Comparison of ENCODE assay signal across 7 cellular contexts in the genomic region with DNA sequence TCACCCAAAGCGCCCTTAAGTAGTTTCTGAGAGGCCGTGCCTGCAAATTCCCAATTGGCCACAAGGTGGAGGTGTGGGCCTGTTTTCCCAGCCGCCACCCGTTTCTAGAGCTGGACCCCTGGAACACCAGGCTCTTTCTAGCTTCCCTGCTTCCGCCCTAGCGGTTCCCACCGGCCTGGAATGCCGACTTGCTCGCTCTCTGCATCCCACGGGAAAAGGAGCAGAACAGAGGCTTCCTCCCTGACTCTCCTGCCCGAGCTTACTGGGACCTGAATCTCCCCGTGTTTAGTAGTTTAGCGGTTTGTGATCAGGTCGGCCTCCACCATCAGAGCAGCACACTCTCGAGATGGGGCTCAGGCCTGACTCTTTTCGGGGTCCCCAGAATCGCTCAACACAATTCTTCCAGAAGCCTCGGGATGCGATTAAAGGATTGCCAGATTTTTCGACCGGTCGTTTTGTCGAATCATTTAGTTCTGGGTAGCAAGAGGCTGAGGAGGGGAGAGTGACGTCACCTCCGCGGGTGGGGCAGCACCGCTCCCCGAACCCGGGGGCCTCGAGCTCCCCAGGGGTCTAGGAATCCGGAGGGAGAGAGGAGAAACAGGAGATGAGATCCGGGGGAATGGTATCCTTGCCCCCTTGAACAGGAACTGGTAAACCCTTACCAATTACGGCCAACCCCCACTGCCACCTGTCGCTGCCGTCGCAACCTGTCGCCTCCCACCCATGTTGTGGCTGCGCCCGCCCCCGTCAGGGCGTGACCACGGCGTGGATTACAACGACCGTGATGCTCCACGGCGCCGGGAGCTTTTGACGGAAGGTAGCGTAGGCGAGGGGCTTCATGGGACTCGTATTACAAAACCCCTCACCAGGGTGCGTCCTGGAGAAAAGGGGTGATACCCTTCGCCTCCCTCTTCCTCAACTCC. TPM values are rescaled to one million over a fixed set of nuclear protein-coding genes. Genes with fewer than 3 reads are reported as not detected.
DNase-seq lines count a peak whose midpoint lies in the region; ATAC-seq and TF ChIP-seq lines count a peak whose summit lies in the region.

No MANE protein-coding gene starts in this region.

- DNase-seq in NCI-H82 treated with DMSO at 0.1 percent for 48 hours (lab: John Stamatoyannopoulos, UW; ENCODE audit: unreplicated experiment) (peak; percentile 24), endodermal cell (peak; percentile 93), myocyte (ENCODE audit: low read depth) (peak; percentile 66)
- DNase-seq in activated CD8-positive, alpha-beta memory T cell treated with anti-CD3 and anti-CD28 coated beads, Interleukin-2, amount 10 ng/mL, durations not matched to agents 7 days and 5 days, result peak; percentile 93
- peak; percentile 77 for DNase-seq in stimulated activated CD8-positive, alpha-beta memory T cell treated with anti-CD3 and anti-CD28 coated beads, Interleukin-7, amount 100 ng/mL, for 24 hours (ENCODE audit: low read depth)

- no peaks in the 10 kb centered on the region for H3K9me3 Mint-ChIP-seq in activated CD8-positive, alpha-beta memory T cell treated with anti-CD3 and anti-CD28 coated beads, Interleukin-2, amount 10 ng/mL, durations not matched to agents 7 days and 5 days (ENCODE audit: low read depth)
- H3K9me3 Mint-ChIP-seq in endodermal cell, result no peaks in the 10 kb centered on the region

- ATAC-seq in HG03175 (IDR thresholded peaks at IDR 0.05; ENCODE audit: unreplicated experiment), result peak; percentile 61
- peak; percentile 89 for ATAC-seq in activated CD8-positive, alpha-beta memory T cell treated with anti-CD3 and anti-CD28 coated beads, Interleukin-2, amount 10 ng/mL, durations not matched to agents 7 days and 5 days

- no peaks in the 10 kb centered on the region for H3K27me3 Mint-ChIP-seq in activated CD8-positive, alpha-beta memory T cell treated with anti-CD3 and anti-CD28 coated beads, Interleukin-2, amount 10 ng/mL, durations not matched to agents 7 days and 5 days
- peaks cover 2% of the 10 kb centered on the region for H3K27me3 Mint-ChIP-seq in endodermal cell (ENCODE audit: insufficient read depth)

- H3K27ac ChIP-seq in endodermal cell (ENCODE audit: low read depth, low read length), result no peak overlapping the region

- H3K27ac Mint-ChIP-seq in activated CD8-positive, alpha-beta memory T cell treated with anti-CD3 and anti-CD28 coated beads, Interleukin-2, amount 10 ng/mL, durations not matched to agents 7 days and 5 days, result peak overlapping the region; percentile 98
- no peak overlapping the region for H3K27ac Mint-ChIP-seq in endodermal cell

- no peak overlapping the region for H3K9ac ChIP-seq in endodermal cell (ENCODE audit: extremely low read depth, low read length, poor library complexity, severe bottlenecking)

- H3K4me1 ChIP-seq in endodermal cell (ENCODE audit: control insufficient read depth, insufficient read depth, low read length), result no peaks in the 10 kb centered on the region

- no peaks in the 10 kb centered on the region for H3K36me3 ChIP-seq in endodermal cell (ENCODE audit: control insufficient read depth, insufficient read depth, low read length)

- no peaks in the 10 kb centered on the region for H3K9me3 ChIP-seq in endodermal cell (ENCODE audit: control insufficient read depth, low read length)

- H3K4me3 ChIP-seq in endodermal cell (ENCODE audit: low read length), result no peak overlapping the region

- no peaks in the 10 kb centered on the region for H3K27me3 ChIP-seq in endodermal cell (ENCODE audit: control insufficient read depth, insufficient read depth, low read length, poor library complexity, severe bottlenecking)

- peak overlapping the region; percentile 83 for H3K4me3 Mint-ChIP-seq in activated CD8-positive, alpha-beta memory T cell treated with anti-CD3 and anti-CD28 coated beads, Interleukin-2, amount 10 ng/mL, durations not matched to agents 7 days and 5 days
- H3K4me3 Mint-ChIP-seq in endodermal cell, result no peak overlapping the region

- WGBS in endodermal cell (ENCODE audit: insufficient coverage in 1 of 2, insufficient read length in 1 of 2), 2 experiments, result 65 to 71% methylated on average over 29 to 54 of the region's 54 CpGs

- H3K4me1 Mint-ChIP-seq in activated CD8-positive, alpha-beta memory T cell treated with anti-CD3 and anti-CD28 coated beads, Interleukin-2, amount 10 ng/mL, durations not matched to agents 7 days and 5 days, result peaks cover 39% of the 10 kb centered on the region
- H3K4me1 Mint-ChIP-seq in endodermal cell, result peaks cover 8% of the 10 kb centered on the region

- peaks cover 13% of the 10 kb centered on the region for H3K36me3 Mint-ChIP-seq in activated CD8-positive, alpha-beta memory T cell treated with anti-CD3 and anti-CD28 coated beads, Interleukin-2, amount 10 ng/mL, durations not matched to agents 7 days and 5 days
- no peaks in the 10 kb centered on the region for H3K36me3 Mint-ChIP-seq in endodermal cell (ENCODE audit: low read depth)

- CTCF ChIA-PET in activated CD8-positive, alpha-beta memory T cell treated with anti-CD3 and anti-CD28 coated beads, Interleukin-2, amount 10 ng/mL, durations not matched to agents 7 days and 5 days (lab: Charles Lee), result interaction anchor here (0.5 to 5.2 kb wide), 37 partner anchors 11 to 564 kb away, joined by 3 to 64 read pairs (median 6); a partner anchor contains a TSS

- TF ChIP-seq CTCF in GM12873 (IDR thresholded peaks at IDR 0.05; ENCODE audit: insufficient read depth, low read depth, low read length, missing control alignments) (peak; percentile 86), endodermal cell (conservative IDR thresholded peaks at IDR 0.05) (peak; percentile 94)

RNA-seq across cellular contexts. Expression of a gene that starts 8.0 kb away (rescaled TPM):
- total RNA-seq in activated CD8-positive, alpha-beta memory T cell treated with anti-CD3 and anti-CD28 coated beads, Interleukin-2, amount 10 ng/mL, durations not matched to agents 7 days and 5 days, result 1 to 10 TPM; 5.3 to 8.8 TPM
- total RNA-seq in endodermal cell, result 1 to 10 TPM in 1 of 2 donors, under 1 TPM in 1; 0.91 to 1.5 TPM
- 0.14 TPM for polyA plus RNA-seq in endodermal cell (2013, experiment 1 of 2)
- polyA plus RNA-seq in endodermal cell (2013, experiment 2 of 2), result 0.33 TPM
- 0.48 and 1.7 TPM in 2 replicates for total RNA-seq in myocyte
- 0.24 TPM for polyA plus RNA-seq in myocyte (2012)

RNA-seq across cellular contexts. Expression of a gene that starts 18.8 kb away (rescaled TPM):
- total RNA-seq in activated CD8-positive, alpha-beta memory T cell treated with anti-CD3 and anti-CD28 coated beads, Interleukin-2, amount 10 ng/mL, durations not matched to agents 7 days and 5 days, result 10 to 100 TPM; 62.2 to 69.8 TPM
- total RNA-seq in endodermal cell (10 to 100 TPM; 40.4 to 42.7 TPM), myocyte (70.3 and 80.5 TPM in 2 replicates)
- 21.3 TPM for polyA plus RNA-seq in endodermal cell (2013, experiment 1 of 2)
- polyA plus RNA-seq in endodermal cell (2013, experiment 2 of 2), result 21.2 TPM
- 74.3 TPM for polyA plus RNA-seq in myocyte (2012)

RNA-seq across cellular contexts. Expression of a gene that starts 26.7 kb away (rescaled TPM):
- total RNA-seq in activated CD8-positive, alpha-beta memory T cell treated with anti-CD3 and anti-CD28 coated beads, Interleukin-2, amount 10 ng/mL, durations not matched to agents 7 days and 5 days, result 100 to 1,000 TPM; 158 to 215 TPM
- total RNA-seq in endodermal cell (100 to 1,000 TPM; 106 to 127 TPM), myocyte (22.0 and 26.3 TPM in 2 replicates)
- polyA plus RNA-seq in endodermal cell (2013, experiment 1 of 2), result 68.6 TPM
- 68.1 TPM for polyA plus RNA-seq in endodermal cell (2013, experiment 2 of 2)
- polyA plus RNA-seq in myocyte (2012), result 14.9 TPM

RNA-seq across cellular contexts. Expression of a gene that starts 28.3 kb away (rescaled TPM):
- 1 to 10 TPM; 1.3 to 2.3 TPM for total RNA-seq in activated CD8-positive, alpha-beta memory T cell treated with anti-CD3 and anti-CD28 coated beads, Interleukin-2, amount 10 ng/mL, durations not matched to agents 7 days and 5 days
- total RNA-seq in endodermal cell (10 to 100 TPM in 1 of 2 donors, 1 to 10 TPM in 1; 8.6 to 10.7 TPM), myocyte (not detected in 2 replicates)
- 3.8 TPM for polyA plus RNA-seq in endodermal cell (2013, experiment 1 of 2)
- 4.2 TPM for polyA plus RNA-seq in endodermal cell (2013, experiment 2 of 2)
- not detected for polyA plus RNA-seq in myocyte (2012)

Comparison
In these comparisons a context has a peak if more than half of its experiments do, and no peak if none do; other contexts are left out.
1. DNase-seq: peak in every context shown above with its lines; median percentile 93 in activated CD8-positive, alpha-beta memory T cell treated with anti-CD3 and anti-CD28 coated beads, Interleukin-2, amount 10 ng/mL, durations not matched to agents 7 days and 5 days; 93 in endodermal cell; 77 in stimulated activated CD8-positive, alpha-beta memory T cell treated with anti-CD3 and anti-CD28 coated beads, Interleukin-7, amount 100 ng/mL, for 24 hours; 66 in myocyte; 24 in NCI-H82 treated with DMSO at 0.1 percent for 48 hours.